Comparison of ENCODE assay signal across 16 cellular contexts in genomic region chr13:90287521-90287920, GRCh38.
DNase-seq lines count a peak whose midpoint lies in the region; ATAC-seq, FAIRE-seq and TF ChIP-seq lines count a peak whose summit lies in the region.
"Had no signal": no experiment of that assay in that cellular context is flagged by ENCODE, and none has a peak within 500 bp of the region (broad histone marks: within the 10 kb centered on the region; RNA-seq: fewer than 3 reads in every experiment).

No MANE protein-coding gene starts in this region.

- FAIRE-seq in K562 (lab: Jason Lieb, UNC) = no peak
- FAIRE-seq: HepG2 had no signal

- H4K5ac ChIP-seq in H9 (ENCODE audit: insufficient read length, low read depth, low read length) = no peak overlapping the region

- H2AFZ ChIP-seq in H9 (ENCODE audit: low read length) (no peak overlapping the region), K562 (ENCODE audit: low read depth, low read length) (no peak overlapping the region)
- H2AFZ ChIP-seq: GM23248 had no signal

- H4K8ac ChIP-seq in H9 (replicated peaks; ENCODE audit: insufficient read length, low read depth, low read length) = no peak overlapping the region

- H3K27me3 ChIP-seq in Caco-2 (replicated peaks; ENCODE audit: control insufficient read depth, insufficient read depth, low read length) (no peaks in the 10 kb centered on the region), H9 (ENCODE audit: insufficient read depth, low read length) (no peaks in the 10 kb centered on the region), K562 (ENCODE audit: control insufficient read depth in 2 of 2, insufficient read depth in 2 of 2, low read length in 2 of 2) (no peaks in the 10 kb centered on the region)
- H3K27me3 ChIP-seq: BLaER1 treated with 17β-estradiol and CSF1 and Interleukin-3, amounts not matched to agents 10 nM and 100 nM had no signal

- H2BK12ac ChIP-seq in H9 (ENCODE audit: insufficient read length, low read depth, low read length) = no peak overlapping the region

- no peaks in the 10 kb centered on the region for H3K9me1 ChIP-seq in K562 (ENCODE audit: control insufficient read depth, insufficient read depth, low read length)

- DNase-seq in Caco-2 = no peak
- DNase-seq in H9 = no peak
- DNase-seq in K562 (ENCODE audit: extremely low read depth in 1 of 4, low spot score in 3 of 4) = no peak
- no peak for DNase-seq in type B pancreatic cell (ENCODE audit: extremely low spot score, unreplicated experiment)
- DNase-seq in EL = no peak
- DNase-seq: CD8-positive, alpha-beta T cell; DMS 273 treated with DMSO at 0.1 percent for 48 hours; GDM1; GM23248; H7; KG1 had no signal

- TF ChIP-seq EP300 in K562 (IDR thresholded peaks at IDR 0.05; ENCODE audit: low read length) = no peak

- H4K20me1 ChIP-seq in H9 (ENCODE audit: control insufficient read depth, insufficient read depth, insufficient read length) (no peaks in the 10 kb centered on the region), K562 (replicated peaks; ENCODE audit: control insufficient read depth, insufficient read depth, low read length) (no peaks in the 10 kb centered on the region)
- H4K20me1 ChIP-seq: BLaER1 treated with 17β-estradiol and CSF1 and Interleukin-3, amounts not matched to agents 10 nM and 100 nM had no signal

- H3K4me2 ChIP-seq in H9 (ENCODE audit: insufficient read depth, insufficient read length, low read length) (no peak overlapping the region), K562 (ENCODE audit: insufficient read depth, low read length) (no peak overlapping the region)
- H3K4me2 ChIP-seq: BLaER1 treated with 17β-estradiol and CSF1 and Interleukin-3, amounts not matched to agents 10 nM and 100 nM had no signal

- H3K79me2 ChIP-seq in H9 (ENCODE audit: insufficient read depth, low read length) (no peaks in the 10 kb centered on the region), K562 (ENCODE audit: control insufficient read depth, insufficient read depth, low read length) (no peaks in the 10 kb centered on the region)

- intact Hi-C loops in Caco-2 (cut with micrococcal nuclease; ENCODE audit: unreplicated experiment) (no loop called here), K562 (cut with micrococcal nuclease) (no loop called here)

- H3K18ac ChIP-seq in H9 (ENCODE audit: insufficient read length, low read depth, low read length) = no peak overlapping the region

- no peak for TF ChIP-seq RAD21 in K562 (CRISPR knock-in tag; conservative IDR thresholded peaks at IDR 0.05 in 1 of 2, IDR thresholded peaks at IDR 0.05 in 1 of 2)

- H3K9me3 ChIP-seq in Caco-2 (no peaks in the 10 kb centered on the region), H9 (ENCODE audit: control insufficient read depth, low read depth, low read length) (no peaks in the 10 kb centered on the region), K562 (replicated peaks; ENCODE audit: control insufficient read depth, insufficient read depth, low read depth, low read length) (peaks cover 6% of the 10 kb centered on the region; the same call in 1 of the 2 replicates)
- H3K9me3 ChIP-seq: BLaER1 treated with 17β-estradiol and CSF1 and Interleukin-3, amounts not matched to agents 10 nM and 100 nM had no signal

- H3K27me3 Mint-ChIP-seq in Caco-2 (ENCODE audit: insufficient read depth, unreplicated experiment) (no peaks in the 10 kb centered on the region), H9 (ENCODE audit: low read depth) (no peaks in the 10 kb centered on the region), type B pancreatic cell (no peaks in the 10 kb centered on the region)
- H3K27me3 Mint-ChIP-seq: B cell, IgD-negative memory B cell had no signal

- H3K9ac ChIP-seq in H9 (ENCODE audit: extremely low read depth, insufficient read length, low read length) (no peak overlapping the region), K562 (ENCODE audit: insufficient read depth in 1 of 2, low read depth in 2 of 2, low read length in 2 of 2) (no peak overlapping the region)
- H3K9ac ChIP-seq: BLaER1 treated with 17β-estradiol and CSF1 and Interleukin-3, amounts not matched to agents 10 nM and 100 nM; GM23248 had no signal

- H3K4me3 ChIP-seq in Caco-2 (ENCODE audit: low read depth, low read length) (no peak overlapping the region), K562 (no peak overlapping the region)
- H3K4me3 ChIP-seq: BLaER1 treated with 17β-estradiol and CSF1 and Interleukin-3, amounts not matched to agents 10 nM and 100 nM; GM23248 had no signal

- TF ChIP-seq CTCF in Caco-2 (IDR thresholded peaks at IDR 0.05; ENCODE audit: insufficient read depth in 1 of 2, low read depth in 1 of 2, low read length in 1 of 2, severe bottlenecking in 1 of 2, unreplicated experiment in 1 of 2) (no peak), H9 (conservative IDR thresholded peaks at IDR 0.05) (no peak), K562 (IDR thresholded peaks at IDR 0.05 in 2 of 3, conservative IDR thresholded peaks at IDR 0.05 in 1 of 3; ENCODE audit: insufficient read depth in 2 of 3, low read depth in 1 of 3, low read length in 3 of 3) (no peak), type B pancreatic cell (conservative IDR thresholded peaks at IDR 0.05) (no peak)

- no peaks in the 10 kb centered on the region for H3K36me3 Mint-ChIP-seq in Caco-2 (ENCODE audit: insufficient read depth, unreplicated experiment)
- H3K36me3 Mint-ChIP-seq in H9 (ENCODE audit: insufficient read depth in 1 of 3, low read depth in 3 of 3) = peaks cover 0 to 5% (median 0%) of the 10 kb centered on the region in 3 experiments; a peak in 1 of 7 replicates
- H3K36me3 Mint-ChIP-seq in type B pancreatic cell = no peaks in the 10 kb centered on the region
- H3K36me3 Mint-ChIP-seq: CD8-positive, alpha-beta T cell; IgD-negative memory B cell had no signal

- H3K4me3 Mint-ChIP-seq in Caco-2 (ENCODE audit: unreplicated experiment) = no peak overlapping the region
- H3K4me3 Mint-ChIP-seq in H9 = no peak overlapping the region
- no peak overlapping the region for H3K4me3 Mint-ChIP-seq in type B pancreatic cell
- H3K4me3 Mint-ChIP-seq: B cell; CD8-positive, alpha-beta T cell; IgD-negative memory B cell had no signal

- no peak for ATAC-seq in K562
- ATAC-seq in HG02588 (IDR thresholded peaks at IDR 0.05; ENCODE audit: unreplicated experiment) = no peak
- ATAC-seq: CD8-positive, alpha-beta T cell; HepG2 had no signal

- no peak for TF ChIP-seq POLR2A in K562 (conservative IDR thresholded peaks at IDR 0.05)

- peak overlapping the region; percentile 1 for H3K27ac Mint-ChIP-seq in Caco-2 (ENCODE audit: unreplicated experiment)
- peak overlapping the region in 2 of 3 experiments; percentile 29 to 95; a peak in 3 of 7 replicates for H3K27ac Mint-ChIP-seq in H9
- peak overlapping the region; percentile 48 for H3K27ac Mint-ChIP-seq in type B pancreatic cell
- H3K27ac Mint-ChIP-seq: B cell; CD8-positive, alpha-beta T cell; IgD-negative memory B cell had no signal

- in situ Hi-C loops in K562 (cut with MboI) = no loop called here

- H2BK20ac ChIP-seq in H9 (ENCODE audit: low read depth, low read length, poor library complexity, severe bottlenecking) = no peak overlapping the region

- no peak overlapping the region for H2BK120ac ChIP-seq in H9 (ENCODE audit: low read depth, low read length, poor library complexity, severe bottlenecking)

- H2BK15ac ChIP-seq in H9 (ENCODE audit: low read depth, low read length) = no peak overlapping the region

- H3K36me3 ChIP-seq in Caco-2 (ENCODE audit: control insufficient read depth, insufficient read depth, low read length) = no peaks in the 10 kb centered on the region
- H3K36me3 ChIP-seq in K562 (ENCODE audit: control insufficient read depth, insufficient read depth, low read length) = no peaks in the 10 kb centered on the region
- H3K36me3 ChIP-seq: BLaER1 treated with 17β-estradiol and CSF1 and Interleukin-3, amounts not matched to agents 10 nM and 100 nM had no signal

- H3T11ph ChIP-seq in H9 (ENCODE audit: low read length) = no peak overlapping the region

- no peak overlapping the region for H3K14ac ChIP-seq in H9 (ENCODE audit: insufficient read depth, low read length)

- no peak overlapping the region for H4K91ac ChIP-seq in H9 (ENCODE audit: insufficient read length, low read depth, low read length)

- H3K9me3 Mint-ChIP-seq in Caco-2 (ENCODE audit: unreplicated experiment) = peaks cover 19% of the 10 kb centered on the region
- peaks cover 0 to 5% of the 10 kb centered on the region in 2 experiments; a peak in 2 of 5 replicates for H3K9me3 Mint-ChIP-seq in H9
- peaks cover 5% of the 10 kb centered on the region for H3K9me3 Mint-ChIP-seq in type B pancreatic cell

- H3K4ac ChIP-seq in H9 (ENCODE audit: low read depth, low read length) = no peak overlapping the region

- H3K4me1 Mint-ChIP-seq in Caco-2 (ENCODE audit: low read depth, unreplicated experiment) (no peaks in the 10 kb centered on the region), H9 (no peaks in the 10 kb centered on the region), type B pancreatic cell (ENCODE audit: unreplicated experiment) (peaks cover 3% of the 10 kb centered on the region)
- H3K4me1 Mint-ChIP-seq: B cell, IgD-negative memory B cell had no signal

- H3K4me1 ChIP-seq in Caco-2 (no peaks in the 10 kb centered on the region), H9 (ENCODE audit: insufficient read depth, low read length) (no peaks in the 10 kb centered on the region), K562 (replicated peaks in 1 of 2; ENCODE audit: control insufficient read depth in 2 of 2, insufficient read depth in 2 of 2, low read length in 2 of 2) (no peaks in the 10 kb centered on the region)
- H3K4me1 ChIP-seq: BLaER1 treated with 17β-estradiol and CSF1 and Interleukin-3, amounts not matched to agents 10 nM and 100 nM had no signal

- no peaks in the 10 kb centered on the region for H3K23me2 ChIP-seq in H9 (ENCODE audit: insufficient read length, low read depth, low read length, poor library complexity, severe bottlenecking)

- BruUV-seq in Caco-2 (replicated peaks; lab: Mats Ljungman, UMichigan) = no TSS peak
- BruUV-seq in K562 (replicated peaks; lab: Mats Ljungman, UMichigan) = no TSS peak

- H3K56ac ChIP-seq in H9 (ENCODE audit: insufficient read length, low read depth, low read length) = no peak overlapping the region

- H3K79me1 ChIP-seq in H9 (ENCODE audit: insufficient read depth, low read depth, low read length, poor library complexity, severe bottlenecking) = no peaks in the 10 kb centered on the region

- no peak overlapping the region for H2AK5ac ChIP-seq in H9 (ENCODE audit: insufficient read length, low read length)

- POLR2A ChIA-PET in Caco-2 (lab: Charles Lee) = no interaction called here
- POLR2A ChIA-PET in K562 (lab: Yijun Ruan, JAX) = no interaction called here

- no peak overlapping the region for H2BK5ac ChIP-seq in H9 (ENCODE audit: insufficient read length, low read length)

- no CpG with 5 or more reads among the region's 8 CpGs for WGBS in H9 (ENCODE audit: extremely low coverage, insufficient read length, low lambda C conversion rate)
- under 1% methylated on average over 8 of the region's 8 CpGs for WGBS in K562 (ENCODE audit: insufficient coverage, low coverage, missing lambda C conversion rate)

- no peak overlapping the region for H3K23ac ChIP-seq in H9 (ENCODE audit: insufficient read length, low read depth, low read length)

- H3K27ac ChIP-seq in H9 (ENCODE audit: insufficient read length, low read depth, low read length) (no peak overlapping the region), K562 (ENCODE audit: extremely low read depth, low read depth, low read length) (no peak overlapping the region)
- H3K27ac ChIP-seq: BLaER1 treated with 17β-estradiol and CSF1 and Interleukin-3, amounts not matched to agents 10 nM and 100 nM; GM23248 had no signal

- CTCF ChIA-PET in Caco-2 (lab: Charles Lee) = no interaction called here
- CTCF ChIA-PET in K562 (lab: Yijun Ruan, JAX; ENCODE audit: low intra/inter-chr PET ratio) = no interaction called here

Comparison
In these comparisons a context has a peak if more than half of its experiments do, and no peak if none do; other contexts are left out.
1. H3K27ac Mint-ChIP-seq: peak in every context shown above with its lines; median percentile 62 in H9; 48 in type B pancreatic cell; 1 in Caco-2.